Comparison of ENCODE assay signal across 1 cellular context in the genomic region with DNA sequence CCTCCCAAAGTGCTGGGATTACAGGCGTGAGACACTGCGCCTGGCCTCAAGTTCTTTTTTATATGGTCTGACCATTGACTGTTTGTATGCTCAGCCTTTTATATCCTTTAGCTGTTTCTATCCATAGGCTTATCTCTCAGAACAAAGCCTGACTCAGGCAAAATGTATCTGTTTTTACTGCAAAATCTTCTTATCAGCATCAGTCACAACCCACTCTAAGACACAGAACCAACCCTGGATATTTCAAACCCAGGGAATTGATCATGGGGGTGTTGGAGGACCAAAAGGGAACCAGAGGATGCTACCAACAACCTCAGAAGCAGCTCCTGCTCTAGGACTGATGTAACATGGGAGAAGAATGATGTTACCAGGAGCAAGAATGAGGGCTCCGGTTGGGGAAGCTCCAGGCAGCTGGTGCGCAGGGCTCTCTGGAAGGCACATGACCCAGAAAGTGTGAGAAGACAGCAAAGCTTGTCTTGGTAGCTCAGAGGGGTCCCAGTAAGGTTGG.
TF ChIP-seq lines count a peak whose summit lies in the region.

No MANE protein-coding gene starts in this region.

TF ChIP-seq in K562, 482 proteins besides CTCF, POLR2A, EP300 and RAD21 (continued from another document):
- TF ChIP-seq, protein P1, sequence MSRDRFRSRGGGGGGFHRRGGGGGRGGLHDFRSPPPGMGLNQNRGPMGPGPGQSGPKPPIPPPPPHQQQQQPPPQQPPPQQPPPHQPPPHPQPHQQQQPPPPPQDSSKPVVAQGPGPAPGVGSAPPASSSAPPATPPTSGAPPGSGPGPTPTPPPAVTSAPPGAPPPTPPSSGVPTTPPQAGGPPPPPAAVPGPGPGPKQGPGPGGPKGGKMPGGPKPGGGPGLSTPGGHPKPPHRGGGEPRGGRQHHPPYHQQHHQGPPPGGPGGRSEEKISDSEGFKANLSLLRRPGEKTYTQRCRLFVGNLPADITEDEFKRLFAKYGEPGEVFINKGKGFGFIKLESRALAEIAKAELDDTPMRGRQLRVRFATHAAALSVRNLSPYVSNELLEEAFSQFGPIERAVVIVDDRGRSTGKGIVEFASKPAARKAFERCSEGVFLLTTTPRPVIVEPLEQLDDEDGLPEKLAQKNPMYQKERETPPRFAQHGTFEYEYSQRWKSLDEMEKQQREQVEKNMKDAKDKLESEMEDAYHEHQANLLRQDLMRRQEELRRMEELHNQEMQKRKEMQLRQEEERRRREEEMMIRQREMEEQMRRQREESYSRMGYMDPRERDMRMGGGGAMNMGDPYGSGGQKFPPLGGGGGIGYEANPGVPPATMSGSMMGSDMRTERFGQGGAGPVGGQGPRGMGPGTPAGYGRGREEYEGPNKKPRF (IDR thresholded peaks at IDR 0.05; ENCODE audit: low read depth, low read length), result no peak
- TF ChIP-seq, protein P2, sequence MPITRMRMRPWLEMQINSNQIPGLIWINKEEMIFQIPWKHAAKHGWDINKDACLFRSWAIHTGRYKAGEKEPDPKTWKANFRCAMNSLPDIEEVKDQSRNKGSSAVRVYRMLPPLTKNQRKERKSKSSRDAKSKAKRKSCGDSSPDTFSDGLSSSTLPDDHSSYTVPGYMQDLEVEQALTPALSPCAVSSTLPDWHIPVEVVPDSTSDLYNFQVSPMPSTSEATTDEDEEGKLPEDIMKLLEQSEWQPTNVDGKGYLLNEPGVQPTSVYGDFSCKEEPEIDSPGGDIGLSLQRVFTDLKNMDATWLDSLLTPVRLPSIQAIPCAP (CRISPR knock-in tag; IDR thresholded peaks at IDR 0.05; ENCODE audit: borderline replicate concordance), result no peak
- peak; percentile 51 for TF ChIP-seq CCNT2 (IDR thresholded peaks at IDR 0.05; ENCODE audit: borderline replicate concordance, extremely low read depth, insufficient read length, low read depth, low read length)
- no peak for TF ChIP-seq STAT5B (CRISPR knock-in tag; IDR thresholded peaks at IDR 0.05)
- TF ChIP-seq PHF21A (IDR thresholded peaks at IDR 0.05; ENCODE audit: borderline replicate concordance, low read depth), result no peak
- TF ChIP-seq CREM (IDR thresholded peaks at IDR 0.05; ENCODE audit: low read depth), result no peak
- TF ChIP-seq ZFP1 (CRISPR knock-in tag; IDR thresholded peaks at IDR 0.05), result no peak
